ENCODE assay signal across 8 cellular contexts in the genomic region with DNA sequence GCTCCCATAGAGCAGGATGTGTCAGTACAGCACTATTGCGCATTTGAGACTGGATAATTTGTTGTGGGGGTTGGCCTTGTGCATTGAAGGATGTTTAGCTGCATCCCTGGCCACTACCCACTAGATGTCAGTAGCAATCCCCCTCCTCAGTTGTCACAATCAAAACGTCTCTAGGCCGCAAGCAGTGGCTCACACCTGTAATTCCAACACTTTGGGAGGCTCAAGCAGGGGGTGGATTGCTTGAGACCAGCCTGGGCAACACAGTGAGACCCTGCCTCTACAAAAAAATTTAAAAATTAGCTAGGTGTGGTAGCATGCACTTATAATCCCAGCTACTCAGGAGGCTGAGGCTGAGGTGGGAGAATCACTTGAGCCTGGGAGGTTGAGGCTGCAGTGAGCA. TPM values are rescaled to one million over a fixed set of nuclear protein-coding genes. Genes with fewer than 3 reads are reported as not detected.
A peak's percentile ranks its signal among the peaks of the same experiment; 100 is the strongest.
DNase-seq lines count a peak whose midpoint lies in the region; ATAC-seq and TF ChIP-seq lines count a peak whose summit lies in the region.

No MANE protein-coding gene starts in this region.

- no peak overlapping the region for H3K4me3 ChIP-seq in H7 (ENCODE audit: insufficient read depth, low read depth, low read length)

- CTCF ChIA-PET in RWPE1 (lab: Yijun Ruan, JAX): interaction anchor here (0.6 to 1.2 kb wide), 2 partner anchors 13 to 39 kb away, joined by 4 to 5 read pairs; no protein-coding TSS in a partner anchor

- H3K4me1 Mint-ChIP-seq in CD14-positive monocyte: no peaks in the 10 kb centered on the region

- H3K36me3 ChIP-seq in H7 (replicated peaks; ENCODE audit: control insufficient read depth, insufficient read depth, low read length): no peaks in the 10 kb centered on the region

- POLR2A ChIA-PET in RWPE1 (lab: Yijun Ruan, JAX; ENCODE audit: low non-redundant PET): no interaction called here

- ATAC-seq in GM21723 (IDR thresholded peaks at IDR 0.05; ENCODE audit: unreplicated experiment): no peak
- no peak for ATAC-seq in HG03175 (IDR thresholded peaks at IDR 0.05; ENCODE audit: unreplicated experiment)

- intact Hi-C loops in CD14-positive monocyte (cut with micrococcal nuclease): no loop called here

- no peaks in the 10 kb centered on the region for H3K27me3 ChIP-seq in H7 (ENCODE audit: control insufficient read depth, insufficient read depth, low read length)

- TF ChIP-seq CTCF in CD14-positive monocyte (IDR thresholded peaks at IDR 0.05) (peak; percentile 30), RWPE1 (conservative IDR thresholded peaks at IDR 0.05; ENCODE audit: low read depth) (peak; percentile 42; the same call in 1 of the 2 replicates)

- peaks cover 14 to 24% of the 10 kb centered on the region in 2 donors for H3K36me3 Mint-ChIP-seq in CD14-positive monocyte

- H3K27me3 Mint-ChIP-seq in CD14-positive monocyte (ENCODE audit: low read depth in 3 of 3): no peaks in the 10 kb centered on the region

- no peak overlapping the region for H3K4me3 Mint-ChIP-seq in CD14-positive monocyte

- H3K27ac Mint-ChIP-seq in CD14-positive monocyte: peak overlapping the region in 1 of 7 donors; percentile 16

- H3K9me3 Mint-ChIP-seq in CD14-positive monocyte: peaks cover 0 to 3% (median 0%) of the 10 kb centered on the region in 7 donors

- no peak for DNase-seq in CD14-positive monocyte (ENCODE audit: low spot score)
- DNase-seq in H7: peak; percentile 61
- no peak for DNase-seq in RWPE1 (ENCODE audit: low spot score)
- peak; percentile 39 for DNase-seq in iPS-NIHi11 (ENCODE audit: low spot score)
- DNase-seq in T-helper 9 cell: no peak
- DNase-seq in NCI-H446 treated with DMSO at 0.1 percent for 48 hours (lab: John Stamatoyannopoulos, UW): no peak

- no peak overlapping the region for H3K27ac ChIP-seq in RWPE1

RNA-seq across cellular contexts. Expression of gene CENPV, which starts 48.4 kb away (rescaled TPM):
- polyA plus RNA-seq in CD14-positive monocyte: under 1 TPM; 0.50 to 0.80 TPM
- 135 and 159 TPM in 2 replicates for total RNA-seq in H7 (2014; rRNA removed; shearing (Covaris generic))

Comparison
In these comparisons a context has a peak if more than half of its experiments do, and no peak if none do; other contexts are left out.
1. DNase-seq: peak in H7 (single experiment) and iPS-NIHi11 (single experiment); none in CD14-positive monocyte (single experiment), RWPE1 (single experiment), T-helper 9 cell (single experiment) and NCI-H446 treated with DMSO at 0.1 percent for 48 hours (single experiment).